ENCODE assay signal across 20 cellular contexts in the genomic region with DNA sequence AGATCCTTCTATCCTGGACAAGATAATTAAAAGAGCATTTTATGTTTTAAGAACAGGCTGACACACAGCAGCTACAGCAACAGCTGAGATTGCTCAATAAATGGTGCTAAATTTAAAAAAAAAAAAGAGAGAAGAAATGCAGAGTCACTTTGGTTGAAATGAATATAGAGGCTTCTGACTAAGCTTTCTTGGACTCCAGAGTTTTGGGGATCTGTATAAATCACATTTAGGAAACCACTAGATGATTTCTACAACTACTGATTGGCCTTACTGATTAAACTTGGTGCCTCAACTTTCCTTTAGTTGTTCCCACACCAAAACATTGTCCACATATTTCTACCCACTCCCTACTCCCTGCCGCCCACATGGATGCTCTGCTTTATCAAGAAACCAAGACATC.
DNase-seq lines count a peak whose midpoint lies in the region; ATAC-seq and TF ChIP-seq lines count a peak whose summit lies in the region.
"Had no signal": no experiment of that assay in that cellular context is flagged by ENCODE, and none has a peak within 500 bp of the region (broad histone marks: within the 10 kb centered on the region; RNA-seq: fewer than 3 reads in every experiment).

No MANE protein-coding gene starts in this region.

- DNase-seq in SKM-1 treated with dmso at 0.1 percent for 144 hours (lab: John Stamatoyannopoulos, UW; ENCODE audit: unreplicated experiment) (peak; percentile 6), SKM-1 (lab: John Stamatoyannopoulos, UW; ENCODE audit: unreplicated experiment) (no peak), cardiac fibroblast (ENCODE audit: low read depth in 2 of 2) (peak; percentile 56 to 69), iris pigment epithelial cell (ENCODE audit: low read depth) (peak; percentile 56), aorta (no peak), NCI-H446 (lab: John Stamatoyannopoulos, UW) (no peak), activated gamma-delta T cell (lab: John Stamatoyannopoulos, UW) (no peak), HEK293T (ENCODE audit: extremely low spot score) (no peak)
- DNase-seq: 8988T; activated B cell treated with CpG ODN at 0.5 μM for 24 hours; activated effector memory CD4-positive, alpha-beta T cell treated with anti-CD3 and anti-CD28 coated beads, Interleukin-2, amount 50 U/mL, for 16 hours; CD8-positive, alpha-beta memory T cell; lower lobe of right lung; NCI-H2029; NCI-H69; retina; thyroid gland had no signal

- H3K27ac ChIP-seq in aorta (ENCODE audit: low read depth in 1 of 2, low read length in 2 of 2): peak overlapping the region in 1 of 2 donors; percentile 51
- H3K27ac ChIP-seq: lower lobe of right lung, thyroid gland had no signal

- intact Hi-C loops in aorta (cut with DNase I): no loop called here

- WGBS in aorta, 2 donors: 86 to 96% methylated on average over 1 of the region's 1 CpG

- no peak for TF ChIP-seq CTCF in cardiac fibroblast (IDR thresholded peaks at IDR 0.05; ENCODE audit: low read depth, low read length)

- ATAC-seq in aorta (ENCODE audit: low FRiP score): peak; percentile 65
- ATAC-seq: GM12878; GM23338; lower lobe of right lung; natural killer cell treated with Interleukin-12 subunit alpha and Interleukin-12 subunit beta and Interleukin-15 and Interleukin-18, amount 100 ng/mL, for 72 hours had no signal

- no peaks in the 10 kb centered on the region for H3K27me3 ChIP-seq in aorta (ENCODE audit: control insufficient read depth in 1 of 2, insufficient read depth in 2 of 2, low read length in 1 of 2)
- H3K27me3 ChIP-seq: thyroid gland had no signal

- no peaks in the 10 kb centered on the region for H3K9me3 ChIP-seq in aorta (ENCODE audit: control insufficient read depth, low read length)
- H3K9me3 ChIP-seq: lower lobe of right lung, thyroid gland had no signal

- peaks cover 0 to 2% of the 10 kb centered on the region in 2 donors for H3K4me1 ChIP-seq in aorta (ENCODE audit: control insufficient read depth in 1 of 2, insufficient read depth in 2 of 2, low read length in 2 of 2)
- H3K4me1 ChIP-seq: thyroid gland had no signal

- no peaks in the 10 kb centered on the region for H3K36me3 ChIP-seq in aorta (ENCODE audit: control insufficient read depth in 1 of 2, insufficient read depth in 2 of 2, low read length in 1 of 2)
- H3K36me3 ChIP-seq: lower lobe of right lung, thyroid gland had no signal

- CTCF ChIA-PET in HEK293T (lab: Yijun Ruan, JAX): interaction anchor here (0.7 kb wide), 1 partner anchor 1038 kb away, joined by 9 read pairs; no protein-coding TSS in a partner anchor

- POLR2A ChIA-PET in HEK293T (lab: Yijun Ruan, JAX): no interaction called here

- H3K4me3 ChIP-seq in cardiac fibroblast (replicated peaks in 1 of 2; ENCODE audit: low read depth in 2 of 2, low read length in 2 of 2): no peak overlapping the region
- no peak overlapping the region for H3K4me3 ChIP-seq in aorta (ENCODE audit: low read length in 2 of 2)
- H3K4me3 ChIP-seq: GM12878, GM23338, lower lobe of right lung, thyroid gland had no signal

TF ChIP-seq in HEK293T, 16 proteins besides CTCF, POLR2A, EP300 and RAD21:
- no peak for TF ChIP-seq NFRKB (IDR thresholded peaks at IDR 0.05)
- TF ChIP-seq FOXK2 (IDR thresholded peaks at IDR 0.05): no peak
- TF ChIP-seq SUZ12 (IDR thresholded peaks at IDR 0.05): no peak

Comparison
In these comparisons a context has a peak if more than half of its experiments do, and no peak if none do; other contexts are left out.
1. DNase-seq: peak in SKM-1 treated with dmso at 0.1 percent for 144 hours (single experiment), cardiac fibroblast (2 of 2) and iris pigment epithelial cell (single experiment); none in SKM-1 (single experiment), aorta (0 of 2), NCI-H446 (0 of 2), activated gamma-delta T cell (single experiment) and HEK293T (single experiment).